ENCODE assay signal across 25 cellular contexts in genomic region chr4:116516711-116517110, GRCh38.
"Had no signal": no experiment of that assay in that cellular context is flagged by ENCODE, and none has a peak within 500 bp of the region (broad histone marks: within the 10 kb centered on the region; RNA-seq: fewer than 3 reads in every experiment).

No MANE protein-coding gene starts in this region.

- DNase-seq: stimulated activated CD4-positive, alpha-beta T cell treated with anti-CD3 and anti-CD28 coated beads, Interleukin-2, amount 100 ng/mL, for 48 hours; stimulated activated CD4-positive, alpha-beta T cell treated with anti-CD3 and anti-CD28 coated beads, Interleukin-4, amount 100 ng/mL, for 1 hour; stimulated activated CD4-positive, alpha-beta T cell treated with anti-CD3 and anti-CD28 coated beads, Interleukin-4, amount 100 ng/mL, for 24 hours; stimulated activated CD4-positive, alpha-beta T cell treated with anti-CD3 and anti-CD28 coated beads, Interleukin-4, amount 100 ng/mL, for 4 hours; stimulated activated CD8-positive, alpha-beta memory T cell treated with anti-CD3 and anti-CD28 coated beads, Interleukin-4, amount 100 ng/mL, for 48 hours; stimulated activated naive B cell treated with anti-CD40 and anti-IgM and Interleukin-4, amounts not matched to agents 10 μg/mL and 1 μg/mL and 100 μg/mL, for 72 hours; stimulated activated naive CD4-positive, alpha-beta T cell; stimulated activated naive CD4-positive, alpha-beta T cell treated with Interleukin-2 at 50 U/mL for 16 hours; stimulated activated naive CD8-positive, alpha-beta T cell treated with anti-CD3 and anti-CD28 coated beads, Interleukin-15, amount 100 ng/mL, for 72 hours; stimulated activated naive CD8-positive, alpha-beta T cell treated with anti-CD3 and anti-CD28 coated beads, Interleukin-15, Interleukin-2, amounts not matched to agents 100 U/mL and 50 U/mL, for 24 hours; stomach; substantia nigra; testis; thyroid gland; tibial artery; transverse colon; upper lobe of right lung; uterus had no signal

- H3K36me3 ChIP-seq: stomach, suprapubic skin, thoracic aorta, thyroid gland, tibial artery, tibial nerve, transverse colon, upper lobe of left lung, upper lobe of right lung, uterus, vagina had no signal

- H3K4me3 ChIP-seq: stomach, suprapubic skin, testis, thoracic aorta, thyroid gland, tibial artery, tibial nerve, transverse colon, upper lobe of left lung, upper lobe of right lung, uterus, vagina had no signal

- H3K4me1 ChIP-seq: stomach, suprapubic skin, testis, thyroid gland, tibial artery, tibial nerve, transverse colon, upper lobe of left lung, upper lobe of right lung, uterus, vagina had no signal

- H3K9me3 ChIP-seq: suprapubic skin, testis, thoracic aorta, thyroid gland, tibial artery, transverse colon, upper lobe of left lung, upper lobe of right lung, uterus, vagina had no signal

- ATAC-seq: stimulated activated effector memory CD8-positive, alpha-beta T cell treated with anti-CD3 and anti-CD28 coated beads, Interleukin-12 subunit alpha, Interleukin-12 subunit beta, amount 100 ng/mL, for 72 hours; stimulated activated memory B cell treated with anti-CD40 and anti-IgM and Interleukin-4, amounts not matched to agents 10 μg/mL and 1 μg/mL and 100 μg/mL, for 72 hours; stimulated activated naive B cell treated with anti-CD40 and anti-IgM and Interleukin-4, amounts not matched to agents 10 μg/mL and 1 μg/mL and 100 μg/mL, for 72 hours; stimulated activated naive CD8-positive, alpha-beta T cell treated with anti-CD3 and anti-CD28 coated beads, Interleukin-15, amount 100 ng/mL, for 72 hours; stimulated activated naive CD8-positive, alpha-beta T cell treated with anti-CD3 and anti-CD28 coated beads, Interleukin-15, Interleukin-2, amounts not matched to agents 100 U/mL and 50 U/mL, for 24 hours had no signal

- H3K27me3 ChIP-seq: stomach, suprapubic skin, testis, thyroid gland, tibial artery, tibial nerve, transverse colon, upper lobe of left lung, upper lobe of right lung, uterus, vagina had no signal

- H3K27ac ChIP-seq: stomach, suprapubic skin, testis, thoracic aorta, thyroid gland, tibial artery, tibial nerve, transverse colon, upper lobe of left lung, upper lobe of right lung, uterus, vagina had no signal
